8 cellular contexts compared by ENCODE assay signal in the genomic region with DNA sequence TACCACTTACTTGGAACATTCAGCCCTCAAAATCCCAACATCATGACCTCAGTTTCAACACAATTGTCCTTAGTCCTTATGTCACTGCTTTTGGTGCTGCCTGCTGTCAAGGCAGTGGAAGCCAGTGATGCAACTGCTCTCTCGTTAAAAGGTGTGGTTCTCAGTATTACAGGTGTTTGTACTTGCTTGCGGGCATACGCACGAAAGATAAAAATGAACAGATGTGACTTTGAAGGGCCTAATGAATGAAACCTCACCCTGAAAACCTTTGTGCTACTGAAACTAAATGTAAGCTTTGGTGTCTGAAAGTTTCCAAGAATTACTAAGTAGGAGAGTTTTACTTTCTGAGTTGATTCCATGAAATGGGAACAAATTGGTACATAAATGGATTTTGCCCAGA. TPM values are rescaled to one million over a fixed set of nuclear protein-coding genes. Genes with fewer than 3 reads are reported as not detected.
DNase-seq lines count a peak whose midpoint lies in the region; ATAC-seq, FAIRE-seq and TF ChIP-seq lines count a peak whose summit lies in the region.
"Not testable (repeated sequence)": the region's sequence is repeated elsewhere in the genome, so short reads cannot be mapped to it uniquely, and the experiment has no call there.

No MANE protein-coding gene starts in this region.

- H3F3A ChIP-seq in MM.1S (ENCODE audit: insufficient read depth, low read length) = not testable (repeated sequence)

- WGBS in GM12878 (ENCODE audit: insufficient coverage, insufficient replicate concordance, low lambda C conversion rate, missing lambda C conversion rate) = 97% methylated on average over 4 of the region's 4 CpGs

- H3K4me2 ChIP-seq in HCT116 (ENCODE audit: low read length); MM.1S (ENCODE audit: low read depth, low read length); GM12878 (ENCODE audit: control insufficient read depth, insufficient read depth): not testable (repeated sequence)

- not testable (repeated sequence) for H3K9ac ChIP-seq in HCT116 (ENCODE audit: low read length); MM.1S (ENCODE audit: low read length); GM12878 (ENCODE audit: control insufficient read depth, insufficient read depth, low read length)

- in situ Hi-C loops in GM12878 (cut with MboI) = not testable (repeated sequence)

- H4K20me1 ChIP-seq in HCT116 (ENCODE audit: insufficient read depth); MM.1S (ENCODE audit: insufficient read depth, low read length); GM12878 (ENCODE audit: control insufficient read depth, insufficient read depth): not testable (repeated sequence)

- BruUV-seq in HCT116 (replicated peaks; lab: Mats Ljungman, UMichigan) = TSS peak; percentile 22
- BruUV-seq in GM12878 (replicated peaks; lab: Mats Ljungman, UMichigan) = not testable (repeated sequence)

- H3K9me2 ChIP-seq in HCT116 (ENCODE audit: insufficient read depth); MM.1S (replicated peaks; ENCODE audit: insufficient read depth, low read length): not testable (repeated sequence)

- intact Hi-C loops in HCT116 (cut with micrococcal nuclease); GM12878 (cut with micrococcal nuclease; ENCODE audit: unreplicated experiment): not testable (repeated sequence)

- peaks cover 11% of the 10 kb centered on the region for H3K79me2 ChIP-seq in HCT116 (ENCODE audit: insufficient read depth, low read length)
- not testable (repeated sequence) for H3K79me2 ChIP-seq in MM.1S (ENCODE audit: low read length); GM12878 (ENCODE audit: control insufficient read depth, insufficient read depth, low read length)

- not testable (repeated sequence) for H3K4me3 ChIP-seq in GM12865 (ENCODE audit: low read depth, low read length); HCT116 (replicated peaks in 1 of 2; ENCODE audit: low read depth in 1 of 2, low read length in 2 of 2); MM.1S (ENCODE audit: low read length); GM12878

- FAIRE-seq in GM12878 (lab: Jason Lieb, UNC) = not testable (repeated sequence)

- not testable (repeated sequence) for H3K9me3 ChIP-seq in HCT116 (ENCODE audit: control insufficient read depth in 1 of 2, insufficient read depth in 1 of 2, low read depth in 1 of 2, low read length in 2 of 2); MM.1S (replicated peaks; ENCODE audit: insufficient read depth, low read length); GM12878 (replicated peaks; ENCODE audit: control insufficient read depth, insufficient read depth, low read length)

- H3K4me1 ChIP-seq in HCT116 (ENCODE audit: control insufficient read depth in 1 of 2, insufficient read depth in 2 of 2, low read length in 2 of 2); MM.1S (ENCODE audit: low read length); GM12878 (ENCODE audit: control insufficient read depth, insufficient read depth, low read length): not testable (repeated sequence)

- H3K27me3 ChIP-seq in HCT116 (ENCODE audit: insufficient read depth, low read length); MM.1S (replicated peaks; ENCODE audit: insufficient read depth, low read length); GM12878 (replicated peaks in 1 of 2; ENCODE audit: control insufficient read depth in 2 of 2, insufficient read depth in 2 of 2, low read length in 1 of 2): not testable (repeated sequence)

- RAD21 ChIA-PET in HCT116 (lab: Charles Lee; ENCODE audit: low non-redundant PET in 1 of 2, low total read pairs in 2 of 2, uncharacterized antibody in 2 of 2, unreplicated experiment in 2 of 2); GM12878 (lab: Charles Lee; ENCODE audit: unreplicated experiment): not testable (repeated sequence)

- POLR2A ChIA-PET in HCT116 (lab: Charles Lee); GM12878 (lab: Charles Lee): not testable (repeated sequence)

- H3K4me1 Mint-ChIP-seq in stimulated activated naive CD8-positive, alpha-beta T cell treated with anti-CD3 and anti-CD28 coated beads, Interleukin-15, amount 100 ng/mL, for 72 hours = not testable (repeated sequence)

- not testable (repeated sequence) for TF ChIP-seq RAD21 in HCT116 (IDR thresholded peaks at IDR 0.05; ENCODE audit: low read depth); GM12878 (IDR thresholded peaks at IDR 0.05; ENCODE audit: insufficient read depth, low read depth, low read length)

- H3K27ac Mint-ChIP-seq in stimulated activated naive CD8-positive, alpha-beta T cell treated with anti-CD3 and anti-CD28 coated beads, Interleukin-15, amount 100 ng/mL, for 72 hours = not testable (repeated sequence)

- not testable (repeated sequence) for H3K9me3 Mint-ChIP-seq in stimulated activated naive CD8-positive, alpha-beta T cell treated with anti-CD3 and anti-CD28 coated beads, Interleukin-15, amount 100 ng/mL, for 72 hours

- SMC1A ChIA-PET in GM12878 (lab: Charles Lee; ENCODE audit: uncharacterized antibody, unreplicated experiment) = not testable (repeated sequence)

- CTCF ChIA-PET in HCT116 (lab: Charles Lee); GM12878 (lab: Yijun Ruan, JAX): not testable (repeated sequence)

- not testable (repeated sequence) for H3K36me3 ChIP-seq in HCT116 (ENCODE audit: control insufficient read depth in 1 of 2, insufficient read depth in 2 of 2, low read length in 2 of 2); MM.1S (replicated peaks; ENCODE audit: insufficient read depth, low read length); GM12878 (ENCODE audit: control insufficient read depth in 2 of 2, insufficient read depth in 2 of 2, low read length in 1 of 2)

- H3K27me3 Mint-ChIP-seq in stimulated activated naive CD8-positive, alpha-beta T cell treated with anti-CD3 and anti-CD28 coated beads, Interleukin-15, amount 100 ng/mL, for 72 hours = not testable (repeated sequence)

- TF ChIP-seq EP300 in GM12878 (IDR thresholded peaks at IDR 0.05; ENCODE audit: borderline replicate concordance in 1 of 2, control insufficient read depth in 1 of 2, low read depth in 2 of 2, low read length in 2 of 2) = not testable (repeated sequence)

- TF ChIP-seq CTCF in GM12865 (IDR thresholded peaks at IDR 0.05; ENCODE audit: insufficient read depth, low read depth, low read length, missing control alignments); HCT116 (IDR thresholded peaks at IDR 0.05 in 2 of 3, conservative IDR thresholded peaks at IDR 0.05 in 1 of 3; ENCODE audit: borderline replicate concordance in 1 of 3, insufficient read depth in 1 of 3, low read depth in 2 of 3, low read length in 2 of 3); MM.1S (IDR thresholded peaks at IDR 0.05; ENCODE audit: low read length); GM12878 (IDR thresholded peaks at IDR 0.05 in 2 of 3, conservative IDR thresholded peaks at IDR 0.05 in 1 of 3; ENCODE audit: control insufficient read depth in 2 of 3, extremely low read depth in 1 of 3, insufficient read depth in 1 of 3, low read depth in 3 of 3, low read length in 3 of 3): not testable (repeated sequence)

- ATAC-seq in GM18867 (IDR thresholded peaks at IDR 0.05; ENCODE audit: unreplicated experiment) (peak; percentile 80), HG02870 (IDR thresholded peaks at IDR 0.05; ENCODE audit: unreplicated experiment) (peak; percentile 80), GM12878 (peak; percentile 96)
- not testable (repeated sequence) for ATAC-seq in HCT116
- ATAC-seq in activated CD4-positive, CD25-positive, alpha-beta regulatory T cell treated with anti-CD3 and anti-CD28 coated beads, Interleukin-2, amount 50 U/mL, for 24 hours = peak; percentile 59 to 61
- ATAC-seq in stimulated activated naive CD8-positive, alpha-beta T cell treated with anti-CD3 and anti-CD28 coated beads, Interleukin-15, amount 100 ng/mL, for 72 hours = peak; percentile 61

- not testable (repeated sequence) for TF ChIP-seq POLR2A in HCT116 (IDR thresholded peaks at IDR 0.05; ENCODE audit: borderline replicate concordance, extremely low read depth, insufficient read depth, insufficient read length); GM12878 (IDR thresholded peaks at IDR 0.05; ENCODE audit: low read depth, low read length)

- not testable (repeated sequence) for H2AFZ ChIP-seq in HCT116 (ENCODE audit: low read depth, low read length, poor library complexity, severe bottlenecking); MM.1S (ENCODE audit: low read length); GM12878 (ENCODE audit: control insufficient read depth, low read depth, low read length)

- not testable (repeated sequence) for H3K4me3 Mint-ChIP-seq in stimulated activated naive CD8-positive, alpha-beta T cell treated with anti-CD3 and anti-CD28 coated beads, Interleukin-15, amount 100 ng/mL, for 72 hours

- DNase-seq in GM12865 (ENCODE audit: low read depth) (peak; percentile 41), MM.1S (peak; percentile 58)
- not testable (repeated sequence) for DNase-seq in HCT116 (ENCODE audit: low read depth, low spot score); GM12878 (ENCODE audit: low read depth, low spot score); stimulated activated naive CD8-positive, alpha-beta T cell treated with anti-CD3 and anti-CD28 coated beads, Interleukin-15, amount 100 ng/mL, for 72 hours

- H3K27ac ChIP-seq in HCT116 (ENCODE audit: low read depth, low read length); MM.1S (ENCODE audit: low read length); GM12878 (ENCODE audit: control insufficient read depth, insufficient read depth): not testable (repeated sequence)

RNA-seq across cellular contexts. Expression of a gene that starts 25.2 kb away (rescaled TPM):
- 55.5 TPM for total RNA-seq in HCT116 (2021; ENCODE audit: unreplicated experiment)
- polyA plus RNA-seq in HCT116 (2012) = 33.9 and 39.5 TPM in 2 replicates
- 119 and 124 TPM in 2 replicates for total RNA-seq in GM12878 (2013; cell fraction: nucleolus; rRNA removed)
- total RNA-seq in GM12878 (2014; rRNA removed) = 28.2 and 29.8 TPM in 2 replicates
- total RNA-seq in GM12878 (2014; rRNA removed; fragmentation: Illumina TruSeq; extraction: Trizol) = 18.5 and 19.7 TPM in 2 replicates
- total RNA-seq in GM12878 (2021) = 39.0 and 39.8 TPM in 2 replicates
- 10.7 TPM for polyA plus RNA-seq in GM12878 (2011; ENCODE audit: low read depth)
- 8.7 and 12.8 TPM in 2 replicates for polyA plus RNA-seq in GM12878 (2011; rRNA removed)
- 17.1 and 21.9 TPM in 2 replicates for polyA plus RNA-seq in GM12878 (2011; cell fraction: cytosol; rRNA removed)
- 54.6 and 71.7 TPM in 2 replicates for polyA plus RNA-seq in GM12878 (2011; cell fraction: nucleus; rRNA removed)
- polyA plus RNA-seq in GM12878 (2012) = 19.3 and 20.3 TPM in 2 replicates
- 21.2 and 35.7 TPM in 2 replicates for polyA plus RNA-seq in GM12878 (2014; fragmentation: Illumina TruSeq; extraction: Trizol)
- polyA plus RNA-seq in GM12878 (2014; fragmentation: Nextera tagmentation; extraction: Ambion mirVana) = 1 to 10 TPM; 6.1 to 8.0 TPM
- 23.7 and 27.1 TPM in 2 replicates for polyA plus RNA-seq in GM12878 (2014; rRNA removed)
- 10 to 100 TPM; 24.3 to 31.2 TPM for polyA plus RNA-seq in GM12878 (2016; fragmentation: Nextera tagmentation; extraction: Ambion mirVana)
- polyA minus RNA-seq in GM12878 (2011; rRNA and poly(A)+ RNA removed) = 21.5 and 38.2 TPM in 2 replicates
- 15.4 and 16.6 TPM in 2 replicates for polyA minus RNA-seq in GM12878 (2011; cell fraction: cytosol; rRNA and poly(A)+ RNA removed)
- polyA minus RNA-seq in GM12878 (2011; cell fraction: nucleus; rRNA and poly(A)+ RNA removed) = 30.1 and 59.3 TPM in 2 replicates
